ENCODE assay signal across 22 cellular contexts in genomic region chr19:8245869-8246835, GRCh38.
"Had no signal": no experiment of that assay in that cellular context is flagged by ENCODE, and none has a peak within 500 bp of the region (broad histone marks: within the 10 kb centered on the region; RNA-seq: fewer than 3 reads in every experiment).

No MANE protein-coding gene starts in this region.

- H3K27me3 Mint-ChIP-seq: activated naive CD8-positive, alpha-beta T cell had no signal

- H3K4me1 Mint-ChIP-seq: mesothelial cell of epicardium had no signal

- H3K4me3 ChIP-seq: adrenal gland, ascending aorta, left lung, spleen, thyroid gland had no signal

- H3K4me3 Mint-ChIP-seq: activated naive CD8-positive, alpha-beta T cell; mesothelial cell of epicardium; nephron had no signal

- DNase-seq: activated CD4-positive, alpha-beta T cell treated with anti-CD3 and anti-CD28 coated beads, Interleukin-2, amount 50 U/mL, for 1 hour; activated gamma-delta T cell treated with Interleukin-2 at 50 U/mL for 16 hours; activated T-cell treated with anti-CD3 and anti-CD28 coated beads, Interleukin-2, amount 50 U/mL, for 1 hour; adrenal gland; brain microvascular endothelial cell; central memory CD4-positive, alpha-beta T cell; dermis blood vessel endothelial cell; effector CD8-positive, alpha-beta T cell; erythroblast; foreskin fibroblast; kidney; left lung; spleen; stimulated activated CD4-positive, alpha-beta T cell treated with anti-CD3 and anti-CD28 coated beads, Interleukin-4, amount 100 ng/mL, for 24 hours; stimulated activated naive CD8-positive, alpha-beta T cell treated with anti-CD3 and anti-CD28 coated beads, Interleukin-15, Interleukin-2, amounts not matched to agents 100 U/mL and 50 U/mL, for 24 hours; thyroid gland had no signal

- H3K36me3 ChIP-seq: adrenal gland, brain microvascular endothelial cell, left lung, thyroid gland had no signal

- H3K27ac ChIP-seq: adrenal gland, ascending aorta, brain microvascular endothelial cell, left lung, parathyroid adenoma, spleen, thyroid gland had no signal

- H3K27ac Mint-ChIP-seq: activated naive CD8-positive, alpha-beta T cell; mesothelial cell of epicardium had no signal

- H3K27me3 ChIP-seq: adrenal gland, ascending aorta, brain microvascular endothelial cell, left lung, spleen, thyroid gland had no signal

- H3K9me3 ChIP-seq: adrenal gland, ascending aorta, thyroid gland had no signal

- ATAC-seq: activated CD4-positive, CD25-positive, alpha-beta regulatory T cell treated with anti-CD3 and anti-CD28 coated beads, Interleukin-2, amount 50 U/mL, for 24 hours; left lung; stimulated activated naive CD8-positive, alpha-beta T cell treated with anti-CD3 and anti-CD28 coated beads, Interleukin-15, Interleukin-2, amounts not matched to agents 100 U/mL and 50 U/mL, for 24 hours had no signal
